In the genomic region with DNA sequence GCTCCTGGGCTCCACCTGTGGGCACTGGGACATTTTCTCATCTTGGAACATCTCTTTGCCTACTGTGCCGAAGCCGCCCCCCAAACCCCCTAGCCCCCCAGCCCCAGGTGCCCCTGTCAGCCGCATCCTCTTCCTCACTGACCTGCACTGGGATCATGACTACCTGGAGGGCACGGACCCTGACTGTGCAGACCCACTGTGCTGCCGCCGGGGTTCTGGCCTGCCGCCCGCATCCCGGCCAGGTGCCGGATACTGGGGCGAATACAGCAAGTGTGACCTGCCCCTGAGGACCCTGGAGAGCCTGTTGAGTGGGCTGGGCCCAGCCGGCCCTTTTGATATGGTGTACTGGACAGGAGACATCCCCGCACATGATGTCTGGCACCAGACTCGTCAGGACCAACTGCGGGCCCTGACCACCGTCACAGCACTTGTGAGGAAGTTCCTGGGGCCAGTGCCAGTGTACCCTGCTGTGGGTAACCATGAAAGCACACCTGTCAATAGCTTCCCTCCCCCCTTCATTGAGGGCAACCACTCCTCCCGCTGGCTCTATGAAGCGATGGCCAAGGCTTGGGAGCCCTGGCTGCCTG, we compare ENCODE assay signal across 11 cellular contexts. TPM values are rescaled to one million over a fixed set of nuclear protein-coding genes. Genes with fewer than 3 reads are reported as not detected.
DNase-seq lines count a peak whose midpoint lies in the region; ATAC-seq and TF ChIP-seq lines count a peak whose summit lies in the region.
"Had no signal": no experiment of that assay in that cellular context is flagged by ENCODE, and none has a peak within 500 bp of the region (broad histone marks: within the 10 kb centered on the region; RNA-seq: fewer than 3 reads in every experiment).

No MANE protein-coding gene starts in this region.

- no peaks in the 10 kb centered on the region for H4K20me1 ChIP-seq in OCI-LY7 (ENCODE audit: insufficient read depth, low read length)

- POLR2A ChIA-PET in OCI-LY7 (lab: Charles Lee), result interaction anchor here (0.6 to 2.0 kb wide), 7 partner anchors 11 to 159 kb away, joined by 3 to 23 read pairs (median 3); a partner anchor contains a TSS

- H3K36me3 ChIP-seq in OCI-LY7 (ENCODE audit: insufficient read depth, low read length) (no peaks in the 10 kb centered on the region), esophagus muscularis mucosa (peaks cover 0 to 41% (median 36%) of the 10 kb centered on the region in 4 donors), rectal smooth muscle tissue (ENCODE audit: control insufficient read depth, insufficient read depth, low read length) (peaks cover 7% of the 10 kb centered on the region)
- H3K36me3 ChIP-seq: transverse colon had no signal

- H3K9ac ChIP-seq in rectal smooth muscle tissue (ENCODE audit: low read length), result peak overlapping the region; percentile 61

- DNase-seq in NCI-H2081 (lab: John Stamatoyannopoulos, UW), result peak; percentile 46 to 77
- DNase-seq in NCI-H2081 treated with DMSO at 0.1 percent for 48 hours (lab: John Stamatoyannopoulos, UW), result no peak
- no peak for DNase-seq in OCI-LY7 (ENCODE audit: low spot score)
- no peak for DNase-seq in esophagus muscularis mucosa (ENCODE audit: extremely low spot score)
- no peak for DNase-seq in middle frontal gyrus (ENCODE audit: extremely low spot score, low spot score)
- DNase-seq: 8988T, KG1, transverse colon had no signal

- H2AFZ ChIP-seq in OCI-LY7 (ENCODE audit: low read length), result no peak overlapping the region

- no peak for TF ChIP-seq EP300 in esophagus muscularis mucosa (IDR thresholded peaks at IDR 0.05)

- H3K79me2 ChIP-seq in OCI-LY7 (ENCODE audit: insufficient read depth, low read depth, low read length), result no peaks in the 10 kb centered on the region

- intact Hi-C loops in OCI-LY7 (cut with micrococcal nuclease; ENCODE audit: unreplicated experiment), result loop anchor here (10.0 kb wide), 1 partner anchor 1123 kb away; a partner anchor contains a TSS
- intact Hi-C loops in esophagus muscularis mucosa (cut with DNase I), result loop anchor here (10.0 kb wide), 1 partner anchor 213 kb away; a partner anchor contains a TSS

- no peak overlapping the region for H3K4me3 ChIP-seq in OCI-LY7 (ENCODE audit: low read depth, low read length, poor library complexity, severe bottlenecking)
- H3K4me3 ChIP-seq in esophagus muscularis mucosa, result peak overlapping the region in 3 of 4 donors; percentile 86 to 89 (median 88)
- peak overlapping the region; percentile 69 for H3K4me3 ChIP-seq in rectal smooth muscle tissue (ENCODE audit: low read length)

- no peak for ATAC-seq in HG03442 (IDR thresholded peaks at IDR 0.05; ENCODE audit: unreplicated experiment)
- no peak for ATAC-seq in HG03469 (IDR thresholded peaks at IDR 0.05; ENCODE audit: unreplicated experiment)

- peak overlapping the region; percentile 91; the same call in 1 of the 2 replicates for H3K4me2 ChIP-seq in OCI-LY7 (ENCODE audit: low read length)

- no peak for TF ChIP-seq POLR2A in esophagus muscularis mucosa (IDR thresholded peaks at IDR 0.05; ENCODE audit: low read depth)

- H3K9me3 ChIP-seq in OCI-LY7 (ENCODE audit: low read length) (no peaks in the 10 kb centered on the region), esophagus muscularis mucosa (no peaks in the 10 kb centered on the region)
- H3K9me3 ChIP-seq: transverse colon had no signal

- no TSS peak for BruUV-seq in OCI-LY7 (replicated peaks; lab: Mats Ljungman, UMichigan)

- H3K27me3 ChIP-seq in esophagus muscularis mucosa (no peaks in the 10 kb centered on the region), rectal smooth muscle tissue (ENCODE audit: control insufficient read depth, insufficient read depth, low read length) (no peaks in the 10 kb centered on the region)
- H3K27me3 ChIP-seq: transverse colon had no signal

- H3K4me1 ChIP-seq in OCI-LY7 (ENCODE audit: insufficient read depth, low read length, poor library complexity, severe bottlenecking) (peaks cover 24% of the 10 kb centered on the region), esophagus muscularis mucosa (peaks cover 15 to 36% (median 32%) of the 10 kb centered on the region in 4 donors), rectal smooth muscle tissue (ENCODE audit: control insufficient read depth, insufficient read depth, low read length) (peaks cover 6% of the 10 kb centered on the region)

- no peaks in the 10 kb centered on the region for H3K9me2 ChIP-seq in OCI-LY7 (ENCODE audit: insufficient read depth, low read length)

- no peak overlapping the region for H3K27ac ChIP-seq in OCI-LY7 (ENCODE audit: low read depth, low read length, poor library complexity, severe bottlenecking)
- H3K27ac ChIP-seq in esophagus muscularis mucosa (replicated peaks in 1 of 4), result peak overlapping the region; percentile 87 to 95 (median 90)
- no peak overlapping the region for H3K27ac ChIP-seq in rectal smooth muscle tissue (ENCODE audit: low read depth, low read length)

- TF ChIP-seq CTCF in OCI-LY7 (conservative IDR thresholded peaks at IDR 0.05; ENCODE audit: low read length) (no peak), esophagus muscularis mucosa (IDR thresholded peaks at IDR 0.05) (no peak)

- 96% methylated on average over 9 of the region's 18 CpGs for WGBS in esophagus muscularis mucosa

- CTCF ChIA-PET in OCI-LY7 (lab: Charles Lee; ENCODE audit: unreplicated experiment), result interaction anchor here (2.4 kb wide), 1 partner anchor 52 kb away, joined by 8 read pairs; no protein-coding TSS in a partner anchor

RNA-seq across cellular contexts. Expression of a gene that starts 1.4 kb away (rescaled TPM):
- total RNA-seq in OCI-LY7 (2014; rRNA removed; shearing (Covaris generic)), result 5.1 and 5.4 TPM in 2 replicates
- total RNA-seq in OCI-LY7 (2022) (11.5 and 11.9 TPM in 2 replicates), esophagus muscularis mucosa (10 to 100 TPM; 28.2 to 37.9 (median 30.8) TPM)

RNA-seq across cellular contexts. Expression of a gene that starts 27.3 kb away (rescaled TPM):
- total RNA-seq in OCI-LY7 (2014; rRNA removed; shearing (Covaris generic)), result 30.4 and 36.1 TPM in 2 replicates
- total RNA-seq in OCI-LY7 (2022), result 25.5 and 28.3 TPM in 2 replicates
- total RNA-seq in esophagus muscularis mucosa, result 100 to 1,000 TPM in 2 of 4 donors, 10 to 100 TPM in 2; 63.1 to 166 (median 109) TPM

RNA-seq across cellular contexts. Expression of a gene that starts 49.1 kb away (rescaled TPM):
- 0.16 TPM in 1 of 2 replicates, not detected in the other for total RNA-seq in OCI-LY7 (2014; rRNA removed; shearing (Covaris generic))
- 1.2 and 5.2 TPM in 2 replicates for total RNA-seq in OCI-LY7 (2022)
- 1 to 10 TPM in 1 of 4 donors, under 1 TPM in 3; 0.50 to 1.2 (median 0.69) TPM for total RNA-seq in esophagus muscularis mucosa

Comparison
In these comparisons a context has a peak if more than half of its experiments do, and no peak if none do; other contexts are left out.
1. DNase-seq: peak in NCI-H2081 (2 of 2); none in NCI-H2081 treated with DMSO at 0.1 percent for 48 hours (single experiment), OCI-LY7 (single experiment), esophagus muscularis mucosa (single experiment) and middle frontal gyrus (single experiment).
2. H3K27ac ChIP-seq: peak in esophagus muscularis mucosa (4 of 4); none in OCI-LY7 (single experiment) and rectal smooth muscle tissue (single experiment).